ENCODE assay signal across 9 cellular contexts in genomic region chr7:130814753-130815152, GRCh38.
DNase-seq lines count a peak whose midpoint lies in the region; ATAC-seq and TF ChIP-seq lines count a peak whose summit lies in the region.
"Had no signal": no experiment of that assay in that cellular context is flagged by ENCODE, and none has a peak within 500 bp of the region (broad histone marks: within the 10 kb centered on the region; RNA-seq: fewer than 3 reads in every experiment).

No MANE protein-coding gene starts in this region.

- H2AFZ ChIP-seq in SK-N-SH (ENCODE audit: low read depth) (no peak overlapping the region), hepatocyte (no peak overlapping the region)

- no peak overlapping the region for H3K9ac ChIP-seq in SK-N-SH

- DNase-seq in AG10803 (ENCODE audit: low read depth), result peak; percentile 52
- no peak for DNase-seq in SK-N-SH
- no peak for DNase-seq in hepatocyte (ENCODE audit: low spot score)
- no peak for DNase-seq in lower leg skin (ENCODE audit: low spot score in 2 of 2)
- DNase-seq in NCI-H345 (lab: John Stamatoyannopoulos, UW), result no peak
- no peak for DNase-seq in T-helper 9 cell
- DNase-seq: NCI-H2029 had no signal

- H3F3A ChIP-seq in SK-N-SH (replicated peaks; ENCODE audit: insufficient read depth), result peaks cover 4% of the 10 kb centered on the region

- TF ChIP-seq CTCF in AG10803 (conservative IDR thresholded peaks at IDR 0.05; ENCODE audit: low read length), result peak; percentile 68
- TF ChIP-seq CTCF in GM12873 (IDR thresholded peaks at IDR 0.05; ENCODE audit: insufficient read depth, low read depth, low read length, missing control alignments), result peak; percentile 36
- peak; percentile 76 for TF ChIP-seq CTCF in SK-N-SH (IDR thresholded peaks at IDR 0.05)
- peak; percentile 22 for TF ChIP-seq CTCF in hepatocyte (IDR thresholded peaks at IDR 0.05; ENCODE audit: poor library complexity)
- TF ChIP-seq CTCF in lower leg skin (IDR thresholded peaks at IDR 0.05), result no peak

- H3K36me3 ChIP-seq in SK-N-SH (replicated peaks in 1 of 2; ENCODE audit: control insufficient read depth in 1 of 2, insufficient read depth in 2 of 2, low read length in 1 of 2), result peaks cover 0 to 3% of the 10 kb centered on the region in 2 experiments
- H3K36me3 ChIP-seq in hepatocyte (replicated peaks; ENCODE audit: insufficient read depth, low read depth), result no peaks in the 10 kb centered on the region

- intact Hi-C loops in lower leg skin (cut with DNase I; ENCODE audit: low total_unique reads), result no loop called here

- no peak for TF ChIP-seq POLR2A in lower leg skin (IDR thresholded peaks at IDR 0.05)

- H3K9me2 ChIP-seq in SK-N-SH (no peaks in the 10 kb centered on the region), hepatocyte (replicated peaks; ENCODE audit: insufficient read depth) (no peaks in the 10 kb centered on the region)

- H3K79me2 ChIP-seq in SK-N-SH (ENCODE audit: insufficient read depth) (no peaks in the 10 kb centered on the region), hepatocyte (no peaks in the 10 kb centered on the region)

- no peaks in the 10 kb centered on the region for H3K27me3 ChIP-seq in SK-N-SH (ENCODE audit: insufficient read depth)
- H3K27me3 ChIP-seq in hepatocyte, result no peaks in the 10 kb centered on the region

- no peak for ATAC-seq in HG03442 (IDR thresholded peaks at IDR 0.05; ENCODE audit: unreplicated experiment)

- H3K4me2 ChIP-seq in SK-N-SH (no peak overlapping the region), hepatocyte (no peak overlapping the region)

- no peak for TF ChIP-seq EP300 in SK-N-SH (IDR thresholded peaks at IDR 0.05; ENCODE audit: borderline replicate concordance in 1 of 2, low read depth in 1 of 2, low read length in 1 of 2)

- H4K20me1 ChIP-seq in SK-N-SH (ENCODE audit: insufficient read depth) (no peaks in the 10 kb centered on the region), hepatocyte (ENCODE audit: insufficient read depth, poor library complexity, severe bottlenecking) (no peaks in the 10 kb centered on the region)

- 34% methylated on average over 2 of the region's 2 CpGs for WGBS in SK-N-SH (ENCODE audit: low lambda C conversion rate)
- WGBS in hepatocyte (ENCODE audit: low lambda C conversion rate, missing lambda C conversion rate), result 46% methylated on average over 2 of the region's 2 CpGs
- whole genome bisulfite sequencing in lower leg skin, 2 donors, result 44 to 54% methylated on average over 2 of the region's 2 CpGs

- CTCF ChIA-PET in SK-N-SH (lab: Yijun Ruan, JAX), result interaction anchor here (1.0 to 1.5 kb wide), 4 partner anchors 12 to 60 kb away, joined by 3 to 5 read pairs (median 4); no protein-coding TSS in a partner anchor

- no peaks in the 10 kb centered on the region for H3K9me3 ChIP-seq in SK-N-SH
- no peaks in the 10 kb centered on the region for H3K9me3 ChIP-seq in hepatocyte (ENCODE audit: low read depth)

- H3K27ac ChIP-seq in SK-N-SH (ENCODE audit: low read depth in 2 of 2, low read length in 1 of 2) (no peak overlapping the region), hepatocyte (no peak overlapping the region)

- POLR2A ChIA-PET in SK-N-SH (lab: Yijun Ruan, JAX), result no interaction called here

- no peaks in the 10 kb centered on the region; a peak in 1 of 4 replicates for H3K4me1 ChIP-seq in SK-N-SH (ENCODE audit: control insufficient read depth in 1 of 2, insufficient read depth in 2 of 2, low read depth in 1 of 2, low read length in 1 of 2)
- H3K4me1 ChIP-seq in hepatocyte (ENCODE audit: insufficient read depth), result no peaks in the 10 kb centered on the region

- peak; percentile 39 for TF ChIP-seq RAD21 in SK-N-SH (IDR thresholded peaks at IDR 0.05; ENCODE audit: low read length)

- H3K4me3 ChIP-seq in AG10803 (ENCODE audit: low read length) (no peak overlapping the region), SK-N-SH (ENCODE audit: low read depth in 2 of 2, low read length in 1 of 2) (no peak overlapping the region), hepatocyte (no peak overlapping the region), lower leg skin (ENCODE audit: low read depth, poor library complexity, severe bottlenecking) (no peak overlapping the region)

TF ChIP-seq in SK-N-SH, 30 proteins besides CTCF, POLR2A, EP300 and RAD21:
- TF ChIP-seq SIN3A (IDR thresholded peaks at IDR 0.05; ENCODE audit: borderline replicate concordance, low read depth, low read length), result no peak
- no peak for TF ChIP-seq GATA2 (CRISPR knock-in tag; IDR thresholded peaks at IDR 0.05)
- TF ChIP-seq SMC3 (IDR thresholded peaks at IDR 0.05; ENCODE audit: low read depth, low read length), result peak; percentile 11; the same call in 1 of the 2 replicates
- no peak for TF ChIP-seq POLR2AphosphoS5 (IDR thresholded peaks at IDR 0.05; ENCODE audit: low read depth, low read length)

Comparison
In these comparisons a context has a peak if more than half of its experiments do, and no peak if none do; other contexts are left out.
1. CTCF ChIP-seq: peak in AG10803 (single experiment), GM12873 (single experiment), SK-N-SH (single experiment) and hepatocyte (single experiment); none in lower leg skin (0 of 3).